1 cellular context compared by ENCODE assay signal in genomic region chr9:94941211-94941875, GRCh38.
TF ChIP-seq lines count a peak whose summit lies in the region.

No MANE protein-coding gene starts in this region.

TF ChIP-seq in HepG2, 621 proteins besides CTCF, POLR2A, EP300 and RAD21 (continued from another document and continues in another):
- TF ChIP-seq GRHL1 (CRISPR knock-in tag; conservative IDR thresholded peaks at IDR 0.05): no peak
- no peak for TF ChIP-seq NCOA5 (CRISPR knock-in tag; IDR thresholded peaks at IDR 0.05)
- TF ChIP-seq CENPX (CRISPR knock-in tag; IDR thresholded peaks at IDR 0.05): no peak
- TF ChIP-seq ZNF263 (CRISPR knock-in tag; IDR thresholded peaks at IDR 0.05): no peak
- TF ChIP-seq HNF1A (IDR thresholded peaks at IDR 0.05; ENCODE audit: low read depth): peak; percentile 55; the same call in 1 of the 2 replicates
- peak; percentile 67; the same call in 1 of the 2 replicates for TF ChIP-seq HNF1A (CRISPR knock-in tag; IDR thresholded peaks at IDR 0.05; ENCODE audit: borderline replicate concordance)
- TF ChIP-seq KAT2B (IDR thresholded peaks at IDR 0.05; ENCODE audit: borderline replicate concordance, low read depth, low read length): no peak
- no peak for TF ChIP-seq ZNF138 (CRISPR knock-in tag; IDR thresholded peaks at IDR 0.05; ENCODE audit: low read depth)
- TF ChIP-seq ZFP82 (CRISPR knock-in tag; IDR thresholded peaks at IDR 0.05; ENCODE audit: borderline replicate concordance): no peak
- peak; percentile 91 for TF ChIP-seq GATAD2A (CRISPR knock-in tag; IDR thresholded peaks at IDR 0.05)
- peak; percentile 87 for TF ChIP-seq ZNF441 (CRISPR knock-in tag; IDR thresholded peaks at IDR 0.05; ENCODE audit: borderline replicate concordance)
- peak; percentile 63; the same call in 1 of the 2 replicates for TF ChIP-seq KAT8 (CRISPR knock-in tag; IDR thresholded peaks at IDR 0.05)
- TF ChIP-seq EZH2 (conservative IDR thresholded peaks at IDR 0.05; ENCODE audit: low read depth, low read length): no peak
- peak; percentile 73 for TF ChIP-seq GFI1 (CRISPR knock-in tag; IDR thresholded peaks at IDR 0.05; ENCODE audit: borderline replicate concordance)
- no peak for TF ChIP-seq ATF6 (CRISPR knock-in tag; conservative IDR thresholded peaks at IDR 0.05)
- TF ChIP-seq ZNF20 (CRISPR knock-in tag; IDR thresholded peaks at IDR 0.05): no peak
- no peak for TF ChIP-seq TCF7L2 (IDR thresholded peaks at IDR 0.05; ENCODE audit: low read depth, low read length)
- TF ChIP-seq ZC3H13 (CRISPR knock-in tag; IDR thresholded peaks at IDR 0.05): no peak
- TF ChIP-seq BRCA1 (CRISPR knock-in tag; IDR thresholded peaks at IDR 0.05): 0 out of 2 replicates have a peak, but pooled peaks have one; percentile 79
- TF ChIP-seq ZFP41 (CRISPR knock-in tag; IDR thresholded peaks at IDR 0.05; ENCODE audit: borderline replicate concordance): no peak
- no peak for TF ChIP-seq FOXP1 (IDR thresholded peaks at IDR 0.05)
- 0 out of 2 replicates have a peak, but pooled peaks have one; percentile 12 for TF ChIP-seq FOXP1 (CRISPR knock-in tag; IDR thresholded peaks at IDR 0.05)
- no peak; the same call in 1 of the 2 replicates for TF ChIP-seq SP5 (CRISPR knock-in tag; IDR thresholded peaks at IDR 0.05; ENCODE audit: borderline replicate concordance, low read depth)
- TF ChIP-seq ZNF230 (CRISPR knock-in tag; IDR thresholded peaks at IDR 0.05): no peak; the same call in 1 of the 2 replicates
- no peak for TF ChIP-seq ZNF30 (CRISPR knock-in tag; IDR thresholded peaks at IDR 0.05)
- TF ChIP-seq MIER3 (CRISPR knock-in tag; IDR thresholded peaks at IDR 0.05; ENCODE audit: borderline replicate concordance): no peak
- peak; percentile 43; the same call in 1 of the 2 replicates for TF ChIP-seq ZNF652 (CRISPR knock-in tag; IDR thresholded peaks at IDR 0.05; ENCODE audit: borderline replicate concordance, low read depth)
- no peak for TF ChIP-seq NBN (conservative IDR thresholded peaks at IDR 0.05)
- TF ChIP-seq ZNF557 (CRISPR knock-in tag; IDR thresholded peaks at IDR 0.05): no peak
- no peak for TF ChIP-seq CBX5 (CRISPR knock-in tag; IDR thresholded peaks at IDR 0.05; ENCODE audit: borderline replicate concordance)
- TF ChIP-seq PRMT3 (CRISPR knock-in tag; IDR thresholded peaks at IDR 0.05; ENCODE audit: borderline replicate concordance, low read depth): no peak
- TF ChIP-seq SIN3B (IDR thresholded peaks at IDR 0.05; ENCODE audit: low read length): no peak
- TF ChIP-seq MLLT10 (CRISPR knock-in tag; IDR thresholded peaks at IDR 0.05): no peak
- TF ChIP-seq SSRP1 (CRISPR knock-in tag; IDR thresholded peaks at IDR 0.05): no peak
- no peak for TF ChIP-seq SAFB2 (CRISPR knock-in tag; IDR thresholded peaks at IDR 0.05; ENCODE audit: borderline replicate concordance, low read depth)
- no peak for TF ChIP-seq ATF7 (IDR thresholded peaks at IDR 0.05)
- TF ChIP-seq ATF7 (CRISPR knock-in tag; IDR thresholded peaks at IDR 0.05): no peak
- TF ChIP-seq HDAC6 (IDR thresholded peaks at IDR 0.05; ENCODE audit: low read depth, low read length): no peak
- TF ChIP-seq FOXC1 (CRISPR knock-in tag; IDR thresholded peaks at IDR 0.05; ENCODE audit: borderline replicate concordance): no peak
- TF ChIP-seq ZNF883 (CRISPR knock-in tag; IDR thresholded peaks at IDR 0.05; ENCODE audit: not compliant biosample characterization): no peak
- TF ChIP-seq ZNF446 (CRISPR knock-in tag; IDR thresholded peaks at IDR 0.05): no peak
- TF ChIP-seq SIN3A (IDR thresholded peaks at IDR 0.05; ENCODE audit: borderline replicate concordance, low read depth, low read length): no peak
- TF ChIP-seq ZNF597 (CRISPR knock-in tag; IDR thresholded peaks at IDR 0.05): no peak
- peak; percentile 73 for TF ChIP-seq HOXA3 (CRISPR knock-in tag; IDR thresholded peaks at IDR 0.05)
- peak; percentile 58; the same call in 1 of the 2 replicates for TF ChIP-seq ZNF292 (CRISPR knock-in tag; IDR thresholded peaks at IDR 0.05; ENCODE audit: borderline replicate concordance, low read depth)
- TF ChIP-seq ZNF7 (CRISPR knock-in tag; IDR thresholded peaks at IDR 0.05): no peak
- TF ChIP-seq SNAI1 (CRISPR knock-in tag; IDR thresholded peaks at IDR 0.05; ENCODE audit: borderline replicate concordance): no peak
- peak; percentile 44; the same call in 1 of the 2 replicates for TF ChIP-seq THAP11 (CRISPR knock-in tag; IDR thresholded peaks at IDR 0.05)
- TF ChIP-seq SYNCRIP (IDR thresholded peaks at IDR 0.05; ENCODE audit: insufficient read depth, low read depth, low read length): no peak
- 0 out of 2 replicates have a peak, but pooled peaks have one; percentile 24 for TF ChIP-seq STAT6 (CRISPR knock-in tag; IDR thresholded peaks at IDR 0.05; ENCODE audit: borderline replicate concordance)
- TF ChIP-seq AKNA (CRISPR knock-in tag; IDR thresholded peaks at IDR 0.05; ENCODE audit: borderline replicate concordance): no peak
- no peak for TF ChIP-seq ZNF547 (CRISPR knock-in tag; IDR thresholded peaks at IDR 0.05)
- no peak for TF ChIP-seq ZNF34 (CRISPR knock-in tag; IDR thresholded peaks at IDR 0.05; ENCODE audit: borderline replicate concordance)
- no peak for TF ChIP-seq ZNF784 (CRISPR knock-in tag; IDR thresholded peaks at IDR 0.05; ENCODE audit: borderline replicate concordance)
- TF ChIP-seq RORA (CRISPR knock-in tag; IDR thresholded peaks at IDR 0.05): no peak
